ENCODE assay signal across 1 cellular context in genomic region chr10:123109466-123109865, GRCh38.
TF ChIP-seq lines count a peak whose summit lies in the region.

No MANE protein-coding gene starts in this region.

TF ChIP-seq in GM23338, 12 proteins besides CTCF, POLR2A, EP300 and RAD21 (continued from another document):
- no peak for TF ChIP-seq ZNF462 (CRISPR knock-in tag; IDR thresholded peaks at IDR 0.05)
- no peak for TF ChIP-seq JUNB (IDR thresholded peaks at IDR 0.05; ENCODE audit: unreplicated experiment)
- no peak for TF ChIP-seq EZH2 (IDR thresholded peaks at IDR 0.05; ENCODE audit: low read depth, unreplicated experiment)
- TF ChIP-seq POLR2AphosphoS5 (IDR thresholded peaks at IDR 0.05; ENCODE audit: low read depth) = no peak
- TF ChIP-seq CREB1 (CRISPR knock-in tag; IDR thresholded peaks at IDR 0.05; ENCODE audit: low read depth) = no peak
